ENCODE assay signal across 27 cellular contexts in genomic region chr10:81928119-81928518, GRCh38. TPM values are rescaled to one million over a fixed set of nuclear protein-coding genes. Genes with fewer than 3 reads are reported as not detected.
"Had no signal": no experiment of that assay in that cellular context is flagged by ENCODE, and none has a peak within 500 bp of the region (broad histone marks: within the 10 kb centered on the region; RNA-seq: fewer than 3 reads in every experiment).

No MANE protein-coding gene starts in this region.

- H3K36me3 Mint-ChIP-seq: stimulated activated effector memory CD8-positive, alpha-beta T cell treated with anti-CD3 and anti-CD28 coated beads, Interleukin-12 subunit alpha, Interleukin-12 subunit beta, amount 100 ng/mL, for 72 hours; stimulated activated memory B cell treated with anti-CD40 and anti-IgM and Interleukin-4, amounts not matched to agents 10 μg/mL and 1 μg/mL and 100 μg/mL, for 72 hours; stimulated activated naive B cell treated with anti-CD40 and anti-IgM and Interleukin-4, amounts not matched to agents 10 μg/mL and 1 μg/mL and 100 μg/mL, for 72 hours; type B pancreatic cell had no signal

- H3K4me3 ChIP-seq: stomach, suprapubic skin, testis, thoracic aorta, thyroid gland, tibial artery, tibial nerve, transverse colon, upper lobe of left lung, upper lobe of right lung, uterus, vagina had no signal

- H3K27ac Mint-ChIP-seq: stimulated activated effector memory CD8-positive, alpha-beta T cell treated with anti-CD3 and anti-CD28 coated beads, Interleukin-12 subunit alpha, Interleukin-12 subunit beta, amount 100 ng/mL, for 72 hours; stimulated activated memory B cell treated with anti-CD40 and anti-IgM and Interleukin-4, amounts not matched to agents 10 μg/mL and 1 μg/mL and 100 μg/mL, for 72 hours; stimulated activated naive B cell treated with anti-CD40 and anti-IgM and Interleukin-4, amounts not matched to agents 10 μg/mL and 1 μg/mL and 100 μg/mL, for 72 hours; stimulated activated naive CD8-positive, alpha-beta T cell treated with anti-CD3 and anti-CD28 coated beads, Interleukin-15, amount 100 ng/mL, for 72 hours; stimulated activated naive CD8-positive, alpha-beta T cell treated with anti-CD3 and anti-CD28 coated beads, Interleukin-15, Interleukin-2, amounts not matched to agents 100 ng/mL and 50 ng/mL, for 24 hours; type B pancreatic cell had no signal

- H3K9me3 Mint-ChIP-seq: stimulated activated naive CD8-positive, alpha-beta T cell treated with anti-CD3 and anti-CD28 coated beads, Interleukin-15, Interleukin-2, amounts not matched to agents 100 ng/mL and 50 ng/mL, for 24 hours had no signal

- H3K9me3 ChIP-seq: stomach, suprapubic skin, testis, thoracic aorta, thyroid gland, tibial artery, tibial nerve, transverse colon, upper lobe of left lung, upper lobe of right lung, uterus, vagina had no signal

- H3K27ac ChIP-seq: stomach, suprapubic skin, testis, thoracic aorta, thyroid gland, tibial artery, tibial nerve, transverse colon, upper lobe of left lung, upper lobe of right lung, uterus, vagina had no signal

- H3K36me3 ChIP-seq: stomach, suprapubic skin, thoracic aorta, thyroid gland, tibial artery, tibial nerve, transverse colon, upper lobe of left lung, upper lobe of right lung, uterus, vagina had no signal

- H3K4me1 ChIP-seq: stomach, suprapubic skin, testis, thyroid gland, tibial artery, tibial nerve, transverse colon, upper lobe of left lung, upper lobe of right lung, uterus, vagina had no signal

- ATAC-seq: stimulated activated effector memory CD8-positive, alpha-beta T cell treated with anti-CD3 and anti-CD28 coated beads, Interleukin-12 subunit alpha, Interleukin-12 subunit beta, amount 100 ng/mL, for 72 hours; stimulated activated memory B cell treated with anti-CD40 and anti-IgM and Interleukin-4, amounts not matched to agents 10 μg/mL and 1 μg/mL and 100 μg/mL, for 72 hours; stimulated activated naive B cell treated with anti-CD40 and anti-IgM and Interleukin-4, amounts not matched to agents 10 μg/mL and 1 μg/mL and 100 μg/mL, for 72 hours; stimulated activated naive CD8-positive, alpha-beta T cell treated with anti-CD3 and anti-CD28 coated beads, Interleukin-15, amount 100 ng/mL, for 72 hours; stimulated activated naive CD8-positive, alpha-beta T cell treated with anti-CD3 and anti-CD28 coated beads, Interleukin-15, Interleukin-2, amounts not matched to agents 100 U/mL and 50 U/mL, for 24 hours; upper lobe of right lung had no signal

- DNase-seq: stimulated activated CD4-positive, alpha-beta T cell treated with anti-CD3 and anti-CD28 coated beads, Interleukin-2, amount 100 ng/mL, for 48 hours; stimulated activated CD4-positive, alpha-beta T cell treated with anti-CD3 and anti-CD28 coated beads, Interleukin-4, amount 100 ng/mL, for 1 hour; stimulated activated CD4-positive, alpha-beta T cell treated with anti-CD3 and anti-CD28 coated beads, Interleukin-4, amount 100 ng/mL, for 24 hours; stimulated activated CD4-positive, alpha-beta T cell treated with anti-CD3 and anti-CD28 coated beads, Interleukin-4, amount 100 ng/mL, for 4 hours; stimulated activated CD8-positive, alpha-beta memory T cell treated with anti-CD3 and anti-CD28 coated beads, Interleukin-4, amount 100 ng/mL, for 48 hours; stimulated activated naive B cell treated with anti-CD40 and anti-IgM and Interleukin-4, amounts not matched to agents 10 μg/mL and 1 μg/mL and 100 μg/mL, for 72 hours; stimulated activated naive CD4-positive, alpha-beta T cell; stimulated activated naive CD4-positive, alpha-beta T cell treated with Interleukin-2 at 50 U/mL for 16 hours; stimulated activated naive CD8-positive, alpha-beta T cell treated with anti-CD3 and anti-CD28 coated beads, Interleukin-15, amount 100 ng/mL, for 72 hours; stimulated activated naive CD8-positive, alpha-beta T cell treated with anti-CD3 and anti-CD28 coated beads, Interleukin-15, Interleukin-2, amounts not matched to agents 100 U/mL and 50 U/mL, for 24 hours; stomach; testis; thyroid gland; tibial artery; transverse colon; trophoblast cell; upper lobe of left lung; upper lobe of right lung; uterus had no signal

- H3K4me3 Mint-ChIP-seq: stimulated activated effector memory CD8-positive, alpha-beta T cell treated with anti-CD3 and anti-CD28 coated beads, Interleukin-12 subunit alpha, Interleukin-12 subunit beta, amount 100 ng/mL, for 72 hours; stimulated activated memory B cell treated with anti-CD40 and anti-IgM and Interleukin-4, amounts not matched to agents 10 μg/mL and 1 μg/mL and 100 μg/mL, for 72 hours; stimulated activated naive B cell treated with anti-CD40 and anti-IgM and Interleukin-4, amounts not matched to agents 10 μg/mL and 1 μg/mL and 100 μg/mL, for 72 hours; stimulated activated naive CD8-positive, alpha-beta T cell treated with anti-CD3 and anti-CD28 coated beads, Interleukin-15, amount 100 ng/mL, for 72 hours; stimulated activated naive CD8-positive, alpha-beta T cell treated with anti-CD3 and anti-CD28 coated beads, Interleukin-15, Interleukin-2, amounts not matched to agents 100 ng/mL and 50 ng/mL, for 24 hours; type B pancreatic cell had no signal

- H3K27me3 ChIP-seq: stomach, suprapubic skin, testis, thyroid gland, tibial artery, tibial nerve, transverse colon, upper lobe of left lung, upper lobe of right lung, uterus, vagina had no signal

- H3K27me3 Mint-ChIP-seq: stimulated activated memory B cell treated with anti-CD40 and anti-IgM and Interleukin-4, amounts not matched to agents 10 μg/mL and 1 μg/mL and 100 μg/mL, for 72 hours; stimulated activated naive B cell treated with anti-CD40 and anti-IgM and Interleukin-4, amounts not matched to agents 10 μg/mL and 1 μg/mL and 100 μg/mL, for 72 hours; stimulated activated naive CD8-positive, alpha-beta T cell treated with anti-CD3 and anti-CD28 coated beads, Interleukin-15, Interleukin-2, amounts not matched to agents 100 ng/mL and 50 ng/mL, for 24 hours had no signal

- H3K4me1 Mint-ChIP-seq: stimulated activated effector memory CD8-positive, alpha-beta T cell treated with anti-CD3 and anti-CD28 coated beads, Interleukin-12 subunit alpha, Interleukin-12 subunit beta, amount 100 ng/mL, for 72 hours; stimulated activated memory B cell treated with anti-CD40 and anti-IgM and Interleukin-4, amounts not matched to agents 10 μg/mL and 1 μg/mL and 100 μg/mL, for 72 hours; stimulated activated naive B cell treated with anti-CD40 and anti-IgM and Interleukin-4, amounts not matched to agents 10 μg/mL and 1 μg/mL and 100 μg/mL, for 72 hours; stimulated activated naive CD8-positive, alpha-beta T cell treated with anti-CD3 and anti-CD28 coated beads, Interleukin-15, amount 100 ng/mL, for 72 hours had no signal

RNA-seq across cellular contexts. Expression of gene NRG3, which starts 53.1 kb away (rescaled TPM):
- total RNA-seq: vagina had no signal
